ENCODE assay signal across 23 cellular contexts in the genomic region with DNA sequence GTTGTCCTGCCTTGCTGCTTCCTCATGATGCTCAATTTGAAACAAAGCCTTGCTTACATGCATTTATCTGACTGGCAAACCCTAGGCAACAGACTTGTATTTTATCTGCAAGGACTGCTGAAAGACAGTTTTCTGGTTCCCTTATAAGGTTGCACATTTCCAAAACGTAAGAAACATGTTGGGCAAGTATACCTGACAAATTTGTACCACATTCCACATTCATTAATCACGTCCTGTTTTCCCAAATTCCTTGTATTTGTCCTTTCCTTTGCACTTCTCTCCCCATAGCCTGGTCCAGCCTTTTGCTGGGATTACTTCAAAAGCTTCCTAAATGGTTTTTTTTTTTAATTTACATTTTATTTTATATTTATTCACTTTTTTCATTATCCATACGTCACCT.
DNase-seq lines count a peak whose midpoint lies in the region; ATAC-seq and TF ChIP-seq lines count a peak whose summit lies in the region.
"Had no signal": no experiment of that assay in that cellular context is flagged by ENCODE, and none has a peak within 500 bp of the region (broad histone marks: within the 10 kb centered on the region; RNA-seq: fewer than 3 reads in every experiment).

No MANE protein-coding gene starts in this region.

- DNase-seq in activated T-cell treated with anti-CD3 and anti-CD28 coated beads, Interleukin-2, amount 50 U/mL, for 72 hours = no peak
- no peak for DNase-seq in activated T-cell treated with anti-CD3 and anti-CD28 coated beads, Interleukin-2, amount 50 U/mL, for 1 hour
- DNase-seq in astrocyte of the hippocampus (ENCODE audit: low read depth, low spot score) (peak; percentile 13), immature natural killer cell (no peak), type B pancreatic cell (ENCODE audit: extremely low spot score, unreplicated experiment) (no peak), chondrocyte (ENCODE audit: low spot score) (no peak)
- DNase-seq in stimulated activated CD4-positive, alpha-beta T cell treated with anti-CD3 and anti-CD28 coated beads, Interleukin-12 subunit alpha, Interleukin-12 subunit beta, amount 100 ng/mL, for 4 hours = no peak
- DNase-seq: activated T-cell treated with anti-CD3 and anti-CD28 coated beads, Interleukin-2, amount 50 U/mL, for 4 hours; brain microvascular endothelial cell; DMS79; dorsolateral prefrontal cortex; left ventricle myocardium inferior; mucosa of descending colon; NCI-H1105 treated with DMSO at 0.1 percent for 48 hours; NCI-H524; RPMI8226; stimulated activated CD4-positive, alpha-beta T cell treated with anti-CD3 and anti-CD28 coated beads, Interleukin-4, amount 100 ng/mL, for 1 hour; T1000; upper lobe of right lung had no signal

- H3K4me1 Mint-ChIP-seq in activated T-cell treated with anti-CD3 and anti-CD28 coated beads, Interleukin-2, amount 50 U/mL, for 72 hours (ENCODE audit: low read depth) = peaks cover 22% of the 10 kb centered on the region
- H3K4me1 Mint-ChIP-seq in immature natural killer cell = peaks cover 51 to 67% of the 10 kb centered on the region in 2 donors
- peaks cover 6% of the 10 kb centered on the region for H3K4me1 Mint-ChIP-seq in type B pancreatic cell (ENCODE audit: unreplicated experiment)
- H3K4me1 Mint-ChIP-seq in chondrocyte (ENCODE audit: low read depth) = peaks cover 4% of the 10 kb centered on the region

- no peak overlapping the region for H3K4me3 Mint-ChIP-seq in activated T-cell treated with anti-CD3 and anti-CD28 coated beads, Interleukin-2, amount 50 U/mL, for 72 hours
- H3K4me3 Mint-ChIP-seq in immature natural killer cell = peak overlapping the region in 1 of 5 donors; percentile 16
- no peak overlapping the region for H3K4me3 Mint-ChIP-seq in type B pancreatic cell
- H3K4me3 Mint-ChIP-seq in chondrocyte (ENCODE audit: unreplicated experiment) = no peak overlapping the region
- H3K4me3 Mint-ChIP-seq: activated CD8-positive, alpha-beta T cell treated with anti-CD3 and anti-CD28 coated beads for 36 hours; activated T-cell treated with anti-CD3 and anti-CD28 coated beads, Interleukin-2, amount 50 U/mL, for 4 hours; B cell had no signal

- peaks cover 1 to 2% of the 10 kb centered on the region in 2 donors for H3K36me3 Mint-ChIP-seq in activated T-cell treated with anti-CD3 and anti-CD28 coated beads, Interleukin-2, amount 50 U/mL, for 72 hours (ENCODE audit: insufficient read depth in 2 of 2)
- peaks cover 3 to 8% (median 4%) of the 10 kb centered on the region in 3 donors for H3K36me3 Mint-ChIP-seq in immature natural killer cell
- peaks cover 19% of the 10 kb centered on the region for H3K36me3 Mint-ChIP-seq in type B pancreatic cell
- peaks cover 11% of the 10 kb centered on the region for H3K36me3 Mint-ChIP-seq in chondrocyte (ENCODE audit: low read depth)

- H3K9me3 Mint-ChIP-seq in activated T-cell treated with anti-CD3 and anti-CD28 coated beads, Interleukin-2, amount 50 U/mL, for 72 hours = no peaks in the 10 kb centered on the region
- H3K9me3 Mint-ChIP-seq in immature natural killer cell = no peaks in the 10 kb centered on the region
- H3K9me3 Mint-ChIP-seq in type B pancreatic cell = peaks cover 6% of the 10 kb centered on the region
- no peaks in the 10 kb centered on the region for H3K9me3 Mint-ChIP-seq in chondrocyte (ENCODE audit: low read depth)
- H3K9me3 Mint-ChIP-seq: activated CD8-positive, alpha-beta T cell treated with anti-CD3 and anti-CD28 coated beads for 36 hours; activated naive CD4-positive, alpha-beta T cell treated with anti-CD3 and anti-CD28 coated beads, Interleukin-2, amount 50 U/mL, for 72 hours; activated T-cell treated with anti-CD3 and anti-CD28 coated beads, Interleukin-2, amount 50 U/mL, for 4 hours had no signal

- ATAC-seq in activated T-cell treated with anti-CD3 and anti-CD28 coated beads, Interleukin-2, amount 50 U/mL, for 72 hours (replicated peaks in 1 of 2) = no peak
- ATAC-seq in GM21723 (IDR thresholded peaks at IDR 0.05; ENCODE audit: unreplicated experiment) = no peak

- peak overlapping the region; percentile 75 for H3K27ac Mint-ChIP-seq in activated T-cell treated with anti-CD3 and anti-CD28 coated beads, Interleukin-2, amount 50 U/mL, for 72 hours
- peak overlapping the region in 4 of 6 donors; percentile 32 to 94 (median 79) for H3K27ac Mint-ChIP-seq in immature natural killer cell
- peak overlapping the region; percentile 85 for H3K27ac Mint-ChIP-seq in type B pancreatic cell
- no peak overlapping the region for H3K27ac Mint-ChIP-seq in chondrocyte (ENCODE audit: unreplicated experiment)
- H3K27ac Mint-ChIP-seq: activated naive CD4-positive, alpha-beta T cell treated with anti-CD3 and anti-CD28 coated beads, Interleukin-2, amount 50 U/mL, for 72 hours had no signal

- TF ChIP-seq CTCF in type B pancreatic cell (conservative IDR thresholded peaks at IDR 0.05) (no peak), chondrocyte (IDR thresholded peaks at IDR 0.05) (no peak)

- no peaks in the 10 kb centered on the region for H3K27me3 Mint-ChIP-seq in activated T-cell treated with anti-CD3 and anti-CD28 coated beads, Interleukin-2, amount 50 U/mL, for 72 hours (ENCODE audit: low read depth)
- H3K27me3 Mint-ChIP-seq in immature natural killer cell (ENCODE audit: low read depth in 3 of 3) (peaks cover 0 to 3% (median 2%) of the 10 kb centered on the region in 3 donors), type B pancreatic cell (no peaks in the 10 kb centered on the region), chondrocyte (ENCODE audit: low read depth) (no peaks in the 10 kb centered on the region)
- H3K27me3 Mint-ChIP-seq: activated CD8-positive, alpha-beta T cell treated with anti-CD3 and anti-CD28 coated beads for 36 hours; B cell had no signal
